10 cellular contexts compared by ENCODE assay signal in genomic region chr3:122977645-122978466, GRCh38. TPM values are rescaled to one million over a fixed set of nuclear protein-coding genes. Genes with fewer than 3 reads are reported as not detected.
DNase-seq lines count a peak whose midpoint lies in the region; ATAC-seq and TF ChIP-seq lines count a peak whose summit lies in the region.
"Had no signal": no experiment of that assay in that cellular context is flagged by ENCODE, and none has a peak within 500 bp of the region (broad histone marks: within the 10 kb centered on the region; RNA-seq: fewer than 3 reads in every experiment).

No MANE protein-coding gene starts in this region.

- no peaks in the 10 kb centered on the region for H3K9me3 ChIP-seq in RWPE2 (ENCODE audit: severe bottlenecking)
- H3K9me3 ChIP-seq: adrenal gland had no signal

- no peaks in the 10 kb centered on the region for H3K9me3 Mint-ChIP-seq in natural killer cell treated with Interleukin-12 subunit alpha and Interleukin-12 subunit beta and Interleukin-15 and Interleukin-18, amount 100 ng/mL, for 72 hours

- H3K4me3 ChIP-seq in RWPE2 (ENCODE audit: severe bottlenecking) (no peak overlapping the region), retinal pigment epithelial cell (ENCODE audit: low read length) (no peak overlapping the region)
- H3K4me3 ChIP-seq: adrenal gland had no signal

- TF ChIP-seq CTCF in RWPE2 (IDR thresholded peaks at IDR 0.05; ENCODE audit: poor library complexity, severe bottlenecking) = no peak
- TF ChIP-seq CTCF in retinal pigment epithelial cell (conservative IDR thresholded peaks at IDR 0.05; ENCODE audit: low read depth, low read length) = no peak

- no peak overlapping the region for H3K27ac ChIP-seq in RWPE2 (ENCODE audit: poor library complexity, severe bottlenecking)
- H3K27ac ChIP-seq: adrenal gland had no signal

- H3K27ac Mint-ChIP-seq in natural killer cell treated with Interleukin-12 subunit alpha and Interleukin-12 subunit beta and Interleukin-15 and Interleukin-18, amount 100 ng/mL, for 72 hours = no peak overlapping the region

- H3K36me3 ChIP-seq in RWPE2 (ENCODE audit: low read depth) = no peaks in the 10 kb centered on the region
- H3K36me3 ChIP-seq: adrenal gland had no signal

- no peak overlapping the region for H3K4me3 Mint-ChIP-seq in natural killer cell treated with Interleukin-12 subunit alpha and Interleukin-12 subunit beta and Interleukin-15 and Interleukin-18, amount 100 ng/mL, for 72 hours

- H3K4me1 Mint-ChIP-seq in natural killer cell treated with Interleukin-12 subunit alpha and Interleukin-12 subunit beta and Interleukin-15 and Interleukin-18, amount 100 ng/mL, for 72 hours (ENCODE audit: low read depth in 2 of 2) = peaks cover 17 to 22% of the 10 kb centered on the region in 2 donors

- H3K4me1 ChIP-seq in RWPE2 (ENCODE audit: insufficient read depth, poor library complexity, severe bottlenecking) = peaks cover 10% of the 10 kb centered on the region

- peaks cover 0 to 22% of the 10 kb centered on the region in 2 donors for H3K27me3 Mint-ChIP-seq in natural killer cell treated with Interleukin-12 subunit alpha and Interleukin-12 subunit beta and Interleukin-15 and Interleukin-18, amount 100 ng/mL, for 72 hours

- ATAC-seq in RWPE2 (ENCODE audit: low read depth) (peak; percentile 65), GM19023 (IDR thresholded peaks at IDR 0.05; ENCODE audit: unreplicated experiment) (no peak)
- ATAC-seq in natural killer cell treated with Interleukin-12 subunit alpha and Interleukin-12 subunit beta and Interleukin-15 and Interleukin-18, amount 100 ng/mL, for 72 hours = no peak

- DNase-seq in HCEC 1CT (peak; percentile 23), RWPE2 (ENCODE audit: low spot score) (no peak), glomerular visceral epithelial cell (ENCODE audit: extremely low spot score) (peak; percentile 96), retinal pigment epithelial cell (ENCODE audit: low read depth) (peak; percentile 94), NOMO-1 treated with DMSO at 0.1 percent for 48 hours (lab: John Stamatoyannopoulos, UW; ENCODE audit: unreplicated experiment) (no peak)
- DNase-seq in activated CD4-positive, alpha-beta T cell treated with anti-CD3 and anti-CD28 coated beads, Interleukin-2, amount 50 U/mL, for 4 hours = no peak
- no peak for DNase-seq in natural killer cell treated with Interleukin-12 subunit alpha and Interleukin-12 subunit beta and Interleukin-15 and Interleukin-18, amount 100 ng/mL, for 72 hours (ENCODE audit: low spot score)

- no peaks in the 10 kb centered on the region for H3K36me3 Mint-ChIP-seq in natural killer cell treated with Interleukin-12 subunit alpha and Interleukin-12 subunit beta and Interleukin-15 and Interleukin-18, amount 100 ng/mL, for 72 hours

- no peaks in the 10 kb centered on the region for H3K27me3 ChIP-seq in RWPE2 (ENCODE audit: insufficient read depth, poor library complexity, severe bottlenecking)
- H3K27me3 ChIP-seq: adrenal gland had no signal

RNA-seq across cellular contexts. Expression of gene SEMA5B, which starts 49.7 kb away (rescaled TPM):
- total RNA-seq in natural killer cell treated with Interleukin-12 subunit alpha and Interleukin-12 subunit beta and Interleukin-15 and Interleukin-18, amount 100 ng/mL, for 72 hours = not detected
- total RNA-seq: pulmonary artery endothelial cell had no signal

Comparison
In these comparisons a context has a peak if more than half of its experiments do, and no peak if none do; other contexts are left out.
1. DNase-seq: peak in HCEC 1CT (single experiment), glomerular visceral epithelial cell (single experiment) and retinal pigment epithelial cell (single experiment); none in RWPE2 (single experiment), NOMO-1 treated with DMSO at 0.1 percent for 48 hours (single experiment), activated CD4-positive, alpha-beta T cell treated with anti-CD3 and anti-CD28 coated beads, Interleukin-2, amount 50 U/mL, for 4 hours (0 of 2) and natural killer cell treated with Interleukin-12 subunit alpha and Interleukin-12 subunit beta and Interleukin-15 and Interleukin-18, amount 100 ng/mL, for 72 hours (single experiment).